14 cellular contexts compared by ENCODE assay signal in the genomic region with DNA sequence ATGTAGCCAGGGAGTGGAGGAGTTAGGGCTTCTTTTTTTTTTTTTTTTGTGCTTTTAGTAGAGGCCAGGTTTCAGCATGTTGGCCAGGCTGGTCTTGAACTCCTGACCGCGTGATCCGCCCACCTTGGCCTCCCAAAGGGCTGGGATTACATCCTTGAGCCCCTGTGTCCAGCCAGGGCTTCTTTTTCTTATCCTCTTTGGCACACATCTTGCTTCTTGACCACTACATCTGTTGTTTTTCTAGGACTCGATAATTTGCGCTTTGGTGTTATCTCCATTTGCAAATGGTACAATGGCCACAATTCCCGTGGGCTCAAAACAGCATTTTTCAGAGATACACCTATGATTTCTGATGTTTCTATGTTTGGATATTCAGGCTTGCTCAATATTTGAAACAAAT. TPM values are rescaled to one million over a fixed set of nuclear protein-coding genes. Genes with fewer than 3 reads are reported as not detected.
DNase-seq lines count a peak whose midpoint lies in the region; ATAC-seq, FAIRE-seq and TF ChIP-seq lines count a peak whose summit lies in the region.
"Had no signal": no experiment of that assay in that cellular context is flagged by ENCODE, and none has a peak within 500 bp of the region (broad histone marks: within the 10 kb centered on the region; RNA-seq: fewer than 3 reads in every experiment).

No MANE protein-coding gene starts in this region.

- intact Hi-C loops in right cardiac atrium (cut with DNase I) (no loop called here), Right ventricle myocardium inferior (cut with DNase I) (no loop called here), K562 (cut with micrococcal nuclease) (loop anchor here (2.0 to 5.0 kb wide), 3 partner anchors 49 to 139 kb away; a partner anchor contains a TSS)

- CTCF ChIA-PET in K562 (lab: Yijun Ruan, JAX; ENCODE audit: low intra/inter-chr PET ratio): interaction anchor here (0.7 kb wide), 1 partner anchor 34 kb away, joined by 3 read pairs; no protein-coding TSS in a partner anchor

- H4K20me1 ChIP-seq in K562 (replicated peaks; ENCODE audit: control insufficient read depth, insufficient read depth, low read length): peaks cover 4% of the 10 kb centered on the region; the same call in 1 of the 2 replicates

- no peak overlapping the region for H2BK5ac ChIP-seq in mesenchymal stem cell (ENCODE audit: low read depth, low read length, poor library complexity, severe bottlenecking)

- H3K36me3 ChIP-seq in K562 (ENCODE audit: control insufficient read depth, insufficient read depth, low read length): peaks cover 25% of the 10 kb centered on the region
- peaks cover 10 to 16% of the 10 kb centered on the region in 2 experiments for H3K36me3 ChIP-seq in mesenchymal stem cell (ENCODE audit: control insufficient read depth in 1 of 2, insufficient read depth in 2 of 2, low read depth in 1 of 2, low read length in 2 of 2)
- H3K36me3 ChIP-seq: transverse colon had no signal

- H3K4me3 ChIP-seq in right cardiac atrium (ENCODE audit: low read length) (peak overlapping the region; percentile 36), K562 (no peak overlapping the region), mesenchymal stem cell (ENCODE audit: insufficient read depth in 1 of 2, low read depth in 1 of 2, low read length in 2 of 2) (no peak overlapping the region)
- H3K4me3 ChIP-seq: transverse colon had no signal

- no peaks in the 10 kb centered on the region for H3K9me1 ChIP-seq in K562 (ENCODE audit: control insufficient read depth, insufficient read depth, low read length)

- H3K4me2 ChIP-seq in K562 (ENCODE audit: insufficient read depth, low read length): peak overlapping the region; percentile 58
- H3K4me2 ChIP-seq in mesenchymal stem cell (ENCODE audit: low read length, poor library complexity, severe bottlenecking): peak overlapping the region; percentile 47

- H3K9me3 ChIP-seq in right cardiac atrium (ENCODE audit: control insufficient read depth, low read length) (no peaks in the 10 kb centered on the region), K562 (replicated peaks; ENCODE audit: control insufficient read depth, insufficient read depth, low read depth, low read length) (no peaks in the 10 kb centered on the region), mesenchymal stem cell (ENCODE audit: control insufficient read depth, low read length) (no peaks in the 10 kb centered on the region)
- H3K9me3 ChIP-seq: transverse colon had no signal

- H3K27ac ChIP-seq in right cardiac atrium (ENCODE audit: low read length) (no peak overlapping the region), K562 (ENCODE audit: extremely low read depth, low read depth, low read length) (peak overlapping the region; percentile 54; the same call in 2 of the 3 replicates), mesenchymal stem cell (ENCODE audit: low read length, poor library complexity, severe bottlenecking) (no peak overlapping the region)
- H3K27ac ChIP-seq: transverse colon had no signal

- H3K9ac ChIP-seq in K562 (ENCODE audit: insufficient read depth in 1 of 2, low read depth in 2 of 2, low read length in 2 of 2) (0 out of 4 replicates have a peak overlapping the region, but pooled peaks of 1 of the 2 experiments have one; percentile 14), mesenchymal stem cell (ENCODE audit: low read length) (peak overlapping the region; percentile 29)

- H3K4me1 ChIP-seq in right cardiac atrium (ENCODE audit: control insufficient read depth, insufficient read depth, low read length) (peaks cover 8% of the 10 kb centered on the region), K562 (replicated peaks in 1 of 2; ENCODE audit: control insufficient read depth in 2 of 2, insufficient read depth in 2 of 2, low read length in 2 of 2) (peaks cover 9 to 26% of the 10 kb centered on the region in 2 experiments), mesenchymal stem cell (ENCODE audit: control insufficient read depth, insufficient read depth, low read depth, low read length) (peaks cover 14% of the 10 kb centered on the region)

- H3K27me3 ChIP-seq in right cardiac atrium (ENCODE audit: control insufficient read depth, insufficient read depth): no peaks in the 10 kb centered on the region
- no peaks in the 10 kb centered on the region for H3K27me3 ChIP-seq in K562 (ENCODE audit: control insufficient read depth in 2 of 2, insufficient read depth in 2 of 2, low read length in 2 of 2)
- no peaks in the 10 kb centered on the region for H3K27me3 ChIP-seq in mesenchymal stem cell (ENCODE audit: control insufficient read depth in 1 of 2, insufficient read depth in 1 of 2, low read length in 2 of 2)
- H3K27me3 ChIP-seq: transverse colon had no signal

- H3K23ac ChIP-seq in mesenchymal stem cell (ENCODE audit: low read length in 2 of 2): no peak overlapping the region

- TF ChIP-seq POLR2A in K562 (conservative IDR thresholded peaks at IDR 0.05): no peak

- BruUV-seq in K562 (replicated peaks; lab: Mats Ljungman, UMichigan): no TSS peak

- H3K14ac ChIP-seq in mesenchymal stem cell (ENCODE audit: low read length in 2 of 2): no peak overlapping the region

- H2AFZ ChIP-seq in K562 (ENCODE audit: low read depth, low read length) (0 out of 2 replicates have a peak overlapping the region, but pooled peaks have one; percentile 6), mesenchymal stem cell (ENCODE audit: low read depth, low read length) (no peak overlapping the region)

- POLR2A ChIA-PET in K562 (lab: Yijun Ruan, JAX): interaction anchor here (0.6 kb wide), 1 partner anchor 12 kb away, joined by 3 read pairs; no protein-coding TSS in a partner anchor

- H2BK15ac ChIP-seq in mesenchymal stem cell (ENCODE audit: low read depth, poor library complexity, severe bottlenecking): no peak overlapping the region

- H3K79me1 ChIP-seq in mesenchymal stem cell (replicated peaks; ENCODE audit: low read length, poor library complexity, severe bottlenecking): peaks cover 4% of the 10 kb centered on the region

- in situ Hi-C loops in K562 (cut with MboI): no loop called here

- DNase-seq in right cardiac atrium (no peak), Right ventricle myocardium inferior (ENCODE audit: missing footprints) (no peak), K562 (ENCODE audit: extremely low read depth in 1 of 4, low spot score in 3 of 4) (peak; percentile 23 to 83 (median 46)), mesenchymal stem cell (no peak), SKM-1 treated with dmso at 0.1 percent for 144 hours (lab: John Stamatoyannopoulos, UW; ENCODE audit: unreplicated experiment) (no peak), germinal center (ENCODE audit: low spot score) (no peak)
- DNase-seq: activated CD4-positive, alpha-beta T cell treated with anti-CD3 and anti-CD28 coated beads for 48 hours; activated effector memory CD4-positive, alpha-beta T cell treated with anti-CD3 and anti-CD28 coated beads, Interleukin-2, amount 50 U/mL, for 16 hours; cortex of kidney; NCI-H1105 treated with DMSO at 0.1 percent for 48 hours; T-cell; transverse colon had no signal

- no peak overlapping the region for H4K91ac ChIP-seq in mesenchymal stem cell (ENCODE audit: low read length)

- no peak for TF ChIP-seq RAD21 in K562 (CRISPR knock-in tag; conservative IDR thresholded peaks at IDR 0.05 in 1 of 2, IDR thresholded peaks at IDR 0.05 in 1 of 2)

- peak; percentile 78 for TF ChIP-seq EP300 in K562 (IDR thresholded peaks at IDR 0.05; ENCODE audit: low read length)

- H2BK120ac ChIP-seq in mesenchymal stem cell (ENCODE audit: low read depth, low read length): no peak overlapping the region

- no peak overlapping the region for H2BK12ac ChIP-seq in mesenchymal stem cell (ENCODE audit: low read length in 2 of 2)

- peak; percentile 82 for FAIRE-seq in K562 (lab: Jason Lieb, UNC)

- H2AK5ac ChIP-seq in mesenchymal stem cell (ENCODE audit: low read length, severe bottlenecking): no peak overlapping the region

- H4K8ac ChIP-seq in mesenchymal stem cell (ENCODE audit: low read length): no peak overlapping the region

- WGBS in right cardiac atrium: 66% methylated on average over 6 of the region's 6 CpGs
- 4% methylated on average over 3 of the region's 6 CpGs for WGBS in K562 (ENCODE audit: insufficient coverage, low coverage, missing lambda C conversion rate)
- 92% methylated on average over 6 of the region's 6 CpGs for WGBS in mesenchymal stem cell

- H3K18ac ChIP-seq in mesenchymal stem cell (ENCODE audit: low read depth in 1 of 2, low read length in 2 of 2): no peak overlapping the region

- H3K79me2 ChIP-seq in K562 (ENCODE audit: control insufficient read depth, insufficient read depth, low read length): peaks cover 63% of the 10 kb centered on the region

- no peak for TF ChIP-seq CTCF in K562 (IDR thresholded peaks at IDR 0.05 in 2 of 3, conservative IDR thresholded peaks at IDR 0.05 in 1 of 3; ENCODE audit: insufficient read depth in 2 of 3, low read depth in 1 of 3, low read length in 3 of 3)

- H3K4ac ChIP-seq in mesenchymal stem cell (ENCODE audit: low read depth in 1 of 2, low read length in 2 of 2): no peak overlapping the region

- no peak for ATAC-seq in right cardiac atrium
- ATAC-seq in Right ventricle myocardium inferior: no peak
- no peak for ATAC-seq in K562
- ATAC-seq in GM21576 (IDR thresholded peaks at IDR 0.05; ENCODE audit: unreplicated experiment): no peak
- no peak for ATAC-seq in HG03280 (IDR thresholded peaks at IDR 0.05; ENCODE audit: unreplicated experiment)
- ATAC-seq: T-cell had no signal

RNA-seq across cellular contexts. Expression of a gene that starts 4.2 kb away (rescaled TPM):
- total RNA-seq in right cardiac atrium (10 to 100 TPM; 31.9 to 59.5 (median 39.1) TPM), Right ventricle myocardium inferior (14.2 TPM), K562 (2014; rRNA removed) (11.5 and 19.1 TPM in 2 replicates), K562 (2014; rRNA removed; fragmentation: Illumina TruSeq; extraction: Trizol) (16.2 and 20.0 TPM in 2 replicates), K562 (2015; rRNA removed; fragmentation: Illumina TruSeq; extraction: Trizol) (15.5 and 15.6 TPM in 2 replicates), K562 (2021) (14.1 and 14.3 TPM in 2 replicates)
- polyA plus RNA-seq in right cardiac atrium (9.6 TPM), K562 (2011; rRNA removed) (5.7 and 6.7 TPM in 2 replicates), K562 (2014; fragmentation: Illumina TruSeq; extraction: Trizol) (4.2 and 4.8 TPM in 2 replicates), K562 (2014; fragmentation: Nextera tagmentation; extraction: Ambion mirVana) (1 to 10 TPM; 4.4 to 9.7 TPM), K562 (2014; rRNA removed) (4.3 and 5.5 TPM in 2 replicates)
- total RNA-seq in K562 (2011; cell fraction: chromatin; rRNA removed; ENCODE audit: low replicate concordance): 19.4 and 45.9 TPM in 2 replicates
- 7.0 and 9.3 TPM in 2 replicates for total RNA-seq in K562 (2011; cell fraction: nucleolus; rRNA removed)
- 15.2 and 16.4 TPM in 2 replicates for total RNA-seq in K562 (2011; cell fraction: nucleoplasm; rRNA removed)
- polyA plus RNA-seq in K562 (2011; cell fraction: cytosol; rRNA removed): 1.4 and 2.6 TPM in 2 replicates
- polyA plus RNA-seq in K562 (2011; cell fraction: nucleus; rRNA removed): 4.0 and 4.2 TPM in 2 replicates
- 7.3 and 9.6 TPM in 2 replicates for polyA plus RNA-seq in K562 (2012)
- 30.7 and 32.7 TPM in 2 replicates for polyA minus RNA-seq in K562 (2011; rRNA and poly(A)+ RNA removed)
- polyA minus RNA-seq in K562 (2011; cell fraction: cytosol; rRNA and poly(A)+ RNA removed): 14.4 and 18.0 TPM in 2 replicates
- 5.0 and 8.0 TPM in 2 replicates for polyA minus RNA-seq in K562 (2011; cell fraction: nucleus; rRNA and poly(A)+ RNA removed)
- 27.8 TPM for polyA plus RNA-seq in mesenchymal stem cell (2013, experiment 1 of 2)
- 28.9 TPM for polyA plus RNA-seq in mesenchymal stem cell (2013, experiment 2 of 2)

RNA-seq across cellular contexts. Expression of a gene that starts 57.0 kb away (rescaled TPM):
- 10 to 100 TPM; 11.1 to 13.7 (median 11.7) TPM for total RNA-seq in right cardiac atrium
- polyA plus RNA-seq in right cardiac atrium: 7.5 TPM
- total RNA-seq in Right ventricle myocardium inferior: 2.7 TPM
- total RNA-seq in K562 (2011; cell fraction: chromatin; rRNA removed; ENCODE audit: low replicate concordance): 0.25 and 0.30 TPM in 2 replicates
- total RNA-seq in K562 (2011; cell fraction: nucleolus; rRNA removed): 0.67 and 0.79 TPM in 2 replicates
- total RNA-seq in K562 (2011; cell fraction: nucleoplasm; rRNA removed): 0.76 and 0.95 TPM in 2 replicates
- total RNA-seq in K562 (2014; rRNA removed): 0.37 and 0.41 TPM in 2 replicates
- 0.16 and 0.18 TPM in 2 replicates for total RNA-seq in K562 (2014; rRNA removed; fragmentation: Illumina TruSeq; extraction: Trizol)
- total RNA-seq in K562 (2015; rRNA removed; fragmentation: Illumina TruSeq; extraction: Trizol): 0.26 and 0.33 TPM in 2 replicates
- total RNA-seq in K562 (2021): 0.24 and 0.42 TPM in 2 replicates
- polyA plus RNA-seq in K562 (2011; rRNA removed): not detected in 2 replicates
- 0.22 TPM in 1 of 2 replicates, not detected in the other for polyA plus RNA-seq in K562 (2011; cell fraction: cytosol; rRNA removed)
- polyA plus RNA-seq in K562 (2011; cell fraction: nucleus; rRNA removed): not detected in 2 replicates
- 0.17 and 0.42 TPM in 2 replicates for polyA plus RNA-seq in K562 (2012)
- polyA plus RNA-seq in K562 (2014; fragmentation: Illumina TruSeq; extraction: Trizol): 0.17 and 0.18 TPM in 2 replicates
- polyA plus RNA-seq in K562 (2014; fragmentation: Nextera tagmentation; extraction: Ambion mirVana): under 1 TPM; 0.14 to 0.15 TPM
- polyA plus RNA-seq in K562 (2014; rRNA removed): 0.05 and 0.16 TPM in 2 replicates
- 0.32 TPM in 1 of 2 replicates, not detected in the other for polyA minus RNA-seq in K562 (2011; rRNA and poly(A)+ RNA removed)
- 0.57 TPM in 1 of 2 replicates, not detected in the other for polyA minus RNA-seq in K562 (2011; cell fraction: cytosol; rRNA and poly(A)+ RNA removed)
- polyA minus RNA-seq in K562 (2011; cell fraction: nucleus; rRNA and poly(A)+ RNA removed): not detected in 2 replicates
- 119 TPM for polyA plus RNA-seq in mesenchymal stem cell (2013, experiment 1 of 2)
- polyA plus RNA-seq in mesenchymal stem cell (2013, experiment 2 of 2): 118 TPM

Comparison
In these comparisons a context has a peak if more than half of its experiments do, and no peak if none do; other contexts are left out.
1. DNase-seq: peak in K562 (4 of 4); none in right cardiac atrium (0 of 3), Right ventricle myocardium inferior (single experiment), mesenchymal stem cell (single experiment), SKM-1 treated with dmso at 0.1 percent for 144 hours (single experiment) and germinal center (single experiment).